ENCODE assay signal across 10 cellular contexts in the genomic region with DNA sequence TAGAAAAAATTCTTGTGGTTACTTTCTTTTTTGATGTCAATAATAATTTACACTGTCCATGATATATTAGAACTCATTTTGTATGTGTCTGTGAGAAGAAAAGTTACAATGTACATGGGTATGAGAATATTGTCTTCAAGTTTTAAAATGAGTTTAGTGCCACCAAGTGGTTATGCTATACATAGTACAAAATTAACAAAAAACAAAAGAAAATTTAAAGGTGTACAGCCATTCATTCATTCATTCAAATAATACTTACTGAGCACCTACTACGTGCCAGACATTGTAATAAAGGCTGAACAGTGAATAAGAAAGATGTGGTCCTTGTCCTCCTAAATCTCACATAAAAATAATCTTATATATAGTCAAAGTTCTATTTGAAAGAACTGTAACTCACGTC. TPM values are rescaled to one million over a fixed set of nuclear protein-coding genes. Genes with fewer than 3 reads are reported as not detected.
A peak's percentile ranks its signal among the peaks of the same experiment; 100 is the strongest.
DNase-seq lines count a peak whose midpoint lies in the region; ATAC-seq and TF ChIP-seq lines count a peak whose summit lies in the region.
"Had no signal": no experiment of that assay in that cellular context is flagged by ENCODE, and none has a peak within 500 bp of the region (broad histone marks: within the 10 kb centered on the region; RNA-seq: fewer than 3 reads in every experiment).

No MANE protein-coding gene starts in this region.

- TF ChIP-seq RAD21 in HCT116 (IDR thresholded peaks at IDR 0.05; ENCODE audit: low read depth): peak; percentile 59

- in situ Hi-C loops in SK-MEL-5 (cut with HindIII; ENCODE audit: low pct_unique_long_range_greater_than_20kb, low sequenced_read_pairs): no loop called here

- H4K20me1 ChIP-seq in HCT116 (ENCODE audit: insufficient read depth) (peaks cover 13% of the 10 kb centered on the region; the same call in 1 of the 2 replicates), hepatocyte (ENCODE audit: insufficient read depth, poor library complexity, severe bottlenecking) (no peaks in the 10 kb centered on the region)

- peaks cover 73% of the 10 kb centered on the region for H3K79me2 ChIP-seq in HCT116 (ENCODE audit: insufficient read depth, low read length)
- H3K79me2 ChIP-seq in hepatocyte: peaks cover 33% of the 10 kb centered on the region

- no peak overlapping the region for H3K4me2 ChIP-seq in HCT116 (ENCODE audit: low read length)
- H3K4me2 ChIP-seq in hepatocyte: no peak overlapping the region

- peak; percentile 61 for ATAC-seq in HCT116
- no peak for ATAC-seq in HG02870 (IDR thresholded peaks at IDR 0.05; ENCODE audit: unreplicated experiment)

- POLR2A ChIA-PET in HCT116 (lab: Charles Lee): no interaction called here

- CTCF ChIA-PET in HCT116 (lab: Charles Lee): interaction anchor here (1.1 to 1.6 kb wide), 3 partner anchors 9 to 554 kb away, joined by 5 to 11 read pairs (median 5); no protein-coding TSS in a partner anchor

- H3K4me3 ChIP-seq in HCT116 (replicated peaks in 1 of 2; ENCODE audit: low read depth in 1 of 2, low read length in 2 of 2) (no peak overlapping the region), hepatocyte (no peak overlapping the region), right atrium auricular region (no peak overlapping the region)

- TF ChIP-seq POLR2A in HCT116 (IDR thresholded peaks at IDR 0.05; ENCODE audit: borderline replicate concordance, extremely low read depth, insufficient read depth, insufficient read length): no peak

- no peak overlapping the region for H3K9ac ChIP-seq in HCT116 (ENCODE audit: low read length)

- no peaks in the 10 kb centered on the region for H3K9me2 ChIP-seq in HCT116 (ENCODE audit: insufficient read depth)
- H3K9me2 ChIP-seq in hepatocyte (replicated peaks; ENCODE audit: insufficient read depth): no peaks in the 10 kb centered on the region

- no peaks in the 10 kb centered on the region for H3K9me3 ChIP-seq in HCT116 (ENCODE audit: control insufficient read depth in 1 of 2, insufficient read depth in 1 of 2, low read depth in 1 of 2, low read length in 2 of 2)
- no peaks in the 10 kb centered on the region for H3K9me3 ChIP-seq in hepatocyte (ENCODE audit: low read depth)
- no peaks in the 10 kb centered on the region for H3K9me3 ChIP-seq in right atrium auricular region

- BruUV-seq in HCT116 (replicated peaks; lab: Mats Ljungman, UMichigan): no TSS peak

- H3K36me3 ChIP-seq in HCT116 (ENCODE audit: control insufficient read depth in 1 of 2, insufficient read depth in 2 of 2, low read length in 2 of 2) (peaks cover 0 to 13% of the 10 kb centered on the region in 2 experiments; a peak in 1 of 4 replicates), hepatocyte (replicated peaks; ENCODE audit: insufficient read depth, low read depth) (no peaks in the 10 kb centered on the region), right atrium auricular region (peaks cover 5% of the 10 kb centered on the region)

- TF ChIP-seq CTCF in HCT116 (IDR thresholded peaks at IDR 0.05 in 2 of 3, conservative IDR thresholded peaks at IDR 0.05 in 1 of 3; ENCODE audit: borderline replicate concordance in 1 of 3, insufficient read depth in 1 of 3, low read depth in 2 of 3, low read length in 2 of 3) (peak; percentile 24 to 62 (median 41); a peak in 5 of 6 replicates), hepatocyte (IDR thresholded peaks at IDR 0.05; ENCODE audit: poor library complexity) (peak; percentile 49), right atrium auricular region (IDR thresholded peaks at IDR 0.05) (peak in 1 of 2 donors; percentile 44)

- RAD21 ChIA-PET in HCT116 (lab: Charles Lee; ENCODE audit: low non-redundant PET in 1 of 2, low total read pairs in 2 of 2, uncharacterized antibody in 2 of 2, unreplicated experiment in 2 of 2): no interaction called here

- H3K27ac ChIP-seq in HCT116 (ENCODE audit: low read depth, low read length) (no peak overlapping the region), hepatocyte (no peak overlapping the region), right atrium auricular region (no peak overlapping the region)

- H2AFZ ChIP-seq in HCT116 (ENCODE audit: low read depth, low read length, poor library complexity, severe bottlenecking): no peak overlapping the region
- no peak overlapping the region for H2AFZ ChIP-seq in hepatocyte

- H3K4me1 ChIP-seq in HCT116 (ENCODE audit: control insufficient read depth in 1 of 2, insufficient read depth in 2 of 2, low read length in 2 of 2): no peaks in the 10 kb centered on the region
- no peaks in the 10 kb centered on the region for H3K4me1 ChIP-seq in hepatocyte (ENCODE audit: insufficient read depth)
- no peaks in the 10 kb centered on the region for H3K4me1 ChIP-seq in right atrium auricular region

- WGBS in hepatocyte (ENCODE audit: low lambda C conversion rate, missing lambda C conversion rate): 92% methylated on average over 2 of the region's 2 CpGs

- intact Hi-C loops in HCT116 (cut with micrococcal nuclease): loop anchor here (1.0 kb wide), 1 partner anchor 557 kb away; no protein-coding TSS in a partner anchor

- DNase-seq in CD1c-positive myeloid dendritic cell (ENCODE audit: extremely low spot score): peak; percentile 9
- no peak for DNase-seq in HCT116 (ENCODE audit: low read depth, low spot score)
- peak; percentile 25 for DNase-seq in SK-MEL-5 (ENCODE audit: low read depth, low spot score)
- peak; percentile 8 for DNase-seq in hepatocyte (ENCODE audit: low spot score)
- DNase-seq in SK-N-DZ (ENCODE audit: low spot score): no peak
- no peak for DNase-seq in stimulated activated CD4-positive, alpha-beta T cell treated with anti-CD3 and anti-CD28 coated beads, Interleukin-4, amount 100 ng/mL, for 24 hours
- no peak for DNase-seq in right atrium auricular region (ENCODE audit: low spot score)
- DNase-seq: activated CD8-positive, alpha-beta memory T cell treated with anti-CD3 and anti-CD28 coated beads, Interleukin-2, amount 50 U/mL, for 48 hours; NCI-H1048 had no signal

- no peaks in the 10 kb centered on the region for H3K27me3 ChIP-seq in HCT116 (ENCODE audit: insufficient read depth, low read length)
- no peaks in the 10 kb centered on the region for H3K27me3 ChIP-seq in hepatocyte
- H3K27me3 ChIP-seq in right atrium auricular region: no peaks in the 10 kb centered on the region

TF ChIP-seq in HCT116, 20 proteins besides CTCF, POLR2A, EP300 and RAD21 (continues in another document):
- TF ChIP-seq SP1 (IDR thresholded peaks at IDR 0.05; ENCODE audit: low read depth) (no peak), CEBPB (IDR thresholded peaks at IDR 0.05; ENCODE audit: low read depth) (no peak), TCF7L2 (IDR thresholded peaks at IDR 0.05; ENCODE audit: borderline replicate concordance, extremely low read depth, insufficient read depth, insufficient read length) (no peak), CBX3 (IDR thresholded peaks at IDR 0.05; ENCODE audit: low read depth) (no peak), POLR2AphosphoS5 (IDR thresholded peaks at IDR 0.05; ENCODE audit: low read depth, low read length) (no peak), JUND (IDR thresholded peaks at IDR 0.05) (no peak), EGR1 (IDR thresholded peaks at IDR 0.05; ENCODE audit: low read depth) (no peak), ZNF274 (IDR thresholded peaks at IDR 0.05; ENCODE audit: low read depth, low read length) (no peak), EZH2phosphoT487 (IDR thresholded peaks at IDR 0.05; ENCODE audit: borderline replicate concordance) (no peak)
- TF ChIP-seq, protein P1, sequence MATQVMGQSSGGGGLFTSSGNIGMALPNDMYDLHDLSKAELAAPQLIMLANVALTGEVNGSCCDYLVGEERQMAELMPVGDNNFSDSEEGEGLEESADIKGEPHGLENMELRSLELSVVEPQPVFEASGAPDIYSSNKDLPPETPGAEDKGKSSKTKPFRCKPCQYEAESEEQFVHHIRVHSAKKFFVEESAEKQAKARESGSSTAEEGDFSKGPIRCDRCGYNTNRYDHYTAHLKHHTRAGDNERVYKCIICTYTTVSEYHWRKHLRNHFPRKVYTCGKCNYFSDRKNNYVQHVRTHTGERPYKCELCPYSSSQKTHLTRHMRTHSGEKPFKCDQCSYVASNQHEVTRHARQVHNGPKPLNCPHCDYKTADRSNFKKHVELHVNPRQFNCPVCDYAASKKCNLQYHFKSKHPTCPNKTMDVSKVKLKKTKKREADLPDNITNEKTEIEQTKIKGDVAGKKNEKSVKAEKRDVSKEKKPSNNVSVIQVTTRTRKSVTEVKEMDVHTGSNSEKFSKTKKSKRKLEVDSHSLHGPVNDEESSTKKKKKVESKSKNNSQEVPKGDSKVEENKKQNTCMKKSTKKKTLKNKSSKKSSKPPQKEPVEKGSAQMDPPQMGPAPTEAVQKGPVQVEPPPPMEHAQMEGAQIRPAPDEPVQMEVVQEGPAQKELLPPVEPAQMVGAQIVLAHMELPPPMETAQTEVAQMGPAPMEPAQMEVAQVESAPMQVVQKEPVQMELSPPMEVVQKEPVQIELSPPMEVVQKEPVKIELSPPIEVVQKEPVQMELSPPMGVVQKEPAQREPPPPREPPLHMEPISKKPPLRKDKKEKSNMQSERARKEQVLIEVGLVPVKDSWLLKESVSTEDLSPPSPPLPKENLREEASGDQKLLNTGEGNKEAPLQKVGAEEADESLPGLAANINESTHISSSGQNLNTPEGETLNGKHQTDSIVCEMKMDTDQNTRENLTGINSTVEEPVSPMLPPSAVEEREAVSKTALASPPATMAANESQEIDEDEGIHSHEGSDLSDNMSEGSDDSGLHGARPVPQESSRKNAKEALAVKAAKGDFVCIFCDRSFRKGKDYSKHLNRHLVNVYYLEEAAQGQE (IDR thresholded peaks at IDR 0.05; ENCODE audit: low read depth): no peak

RNA-seq across cellular contexts. Expression of a gene that starts 27.7 kb away (rescaled TPM):
- total RNA-seq in HCT116 (2021; ENCODE audit: unreplicated experiment): 75.8 TPM
- polyA plus RNA-seq in HCT116 (2012): 28.2 and 40.4 TPM in 2 replicates
- 39.6 and 41.4 TPM in 2 replicates for total RNA-seq in SK-MEL-5 (2014; rRNA removed; shearing (Covaris generic))
- 58.7 and 60.9 TPM in 2 replicates for polyA plus RNA-seq in SK-MEL-5 (2015; cell fraction: cytosol; rRNA removed)
- 41.1 and 54.0 TPM in 2 replicates for polyA plus RNA-seq in SK-MEL-5 (2015; cell fraction: nucleus; rRNA removed)
- 34.9 and 35.9 TPM in 2 replicates for total RNA-seq in hepatocyte
- 30.8 and 36.6 TPM in 2 replicates for polyA plus RNA-seq in hepatocyte
- polyA plus RNA-seq in SK-N-DZ (2014; cell fraction: cytosol; rRNA removed): 25.3 and 30.2 TPM in 2 replicates
- polyA plus RNA-seq in SK-N-DZ (2014; cell fraction: nucleus; rRNA removed): 24.5 and 33.4 TPM in 2 replicates
- 10 to 100 TPM; 18.9 to 32.9 TPM for total RNA-seq in right atrium auricular region

RNA-seq across cellular contexts. Expression of a gene that starts 28.0 kb away (rescaled TPM):
- total RNA-seq in HCT116 (2021; ENCODE audit: unreplicated experiment): 69.5 TPM
- 16.5 and 19.7 TPM in 2 replicates for polyA plus RNA-seq in HCT116 (2012)
- 106 and 115 TPM in 2 replicates for total RNA-seq in SK-MEL-5 (2014; rRNA removed; shearing (Covaris generic))
- polyA plus RNA-seq in SK-MEL-5 (2015; cell fraction: cytosol; rRNA removed): 22.5 and 35.6 TPM in 2 replicates
- polyA plus RNA-seq in SK-MEL-5 (2015; cell fraction: nucleus; rRNA removed): 15.6 and 25.1 TPM in 2 replicates
- 89.1 and 91.2 TPM in 2 replicates for total RNA-seq in hepatocyte
- 89.2 and 91.0 TPM in 2 replicates for polyA plus RNA-seq in hepatocyte
- polyA plus RNA-seq in SK-N-DZ (2014; cell fraction: cytosol; rRNA removed): 27.8 and 28.9 TPM in 2 replicates
- 11.9 and 13.3 TPM in 2 replicates for polyA plus RNA-seq in SK-N-DZ (2014; cell fraction: nucleus; rRNA removed)
- total RNA-seq in right atrium auricular region: 10 to 100 TPM; 58.9 to 64.4 TPM

Comparison
In these comparisons a context has a peak if more than half of its experiments do, and no peak if none do; other contexts are left out.
1. DNase-seq: peak in CD1c-positive myeloid dendritic cell (single experiment), SK-MEL-5 (single experiment) and hepatocyte (single experiment); none in HCT116 (single experiment), SK-N-DZ (single experiment), stimulated activated CD4-positive, alpha-beta T cell treated with anti-CD3 and anti-CD28 coated beads, Interleukin-4, amount 100 ng/mL, for 24 hours (single experiment) and right atrium auricular region (single experiment).